26 cellular contexts compared by ENCODE assay signal in genomic region chr18:3675994-3676393, GRCh38.
"Had no signal": no experiment of that assay in that cellular context is flagged by ENCODE, and none has a peak within 500 bp of the region (broad histone marks: within the 10 kb centered on the region; RNA-seq: fewer than 3 reads in every experiment).

No MANE protein-coding gene starts in this region.

- H3K9me3 ChIP-seq: ascending aorta, colonic mucosa, gastroesophageal sphincter, ovary, right lobe of liver, transverse colon had no signal

- ATAC-seq: activated CD4-positive, alpha-beta T cell treated with anti-CD3 and anti-CD28 coated beads for 36 hours; gastroesophageal sphincter; left cardiac atrium; left ventricle myocardium superior; naive thymus-derived CD4-positive, alpha-beta T cell; right lobe of liver had no signal

- H3K27ac ChIP-seq: ascending aorta, cardiac muscle cell, colonic mucosa, gastroesophageal sphincter, hepatocyte, ovary, right lobe of liver, transverse colon had no signal

- H3K27me3 ChIP-seq: ascending aorta, cardiac muscle cell, colonic mucosa, hepatocyte, ovary, right lobe of liver, transverse colon had no signal

- H3K27me3 Mint-ChIP-seq: brain, progenitor cell of endocrine pancreas had no signal

- H3K36me3 Mint-ChIP-seq: activated naive CD4-positive, alpha-beta T cell treated with anti-CD3 and anti-CD28 coated beads, Interleukin-2, amount 10 ng/mL, durations not matched to agents 7 days and 5 days had no signal

- H3K4me1 ChIP-seq: ascending aorta, gastroesophageal sphincter, right lobe of liver had no signal

- H2AFZ ChIP-seq: hepatocyte had no signal

- H3K27ac Mint-ChIP-seq: activated CD4-positive, alpha-beta T cell treated with anti-CD3 and anti-CD28 coated beads for 36 hours; activated naive CD4-positive, alpha-beta T cell treated with anti-CD3 and anti-CD28 coated beads, Interleukin-2, amount 10 ng/mL, durations not matched to agents 7 days and 5 days; activated naive CD8-positive, alpha-beta T cell treated with anti-CD3 and anti-CD28 coated beads, Interleukin-2, amount 10 ng/mL, durations not matched to agents 7 days and 5 days; activated T-cell treated with anti-CD3 and anti-CD28 coated beads, Interleukin-2, amount 50 U/mL, for 24 hours; brain; naive thymus-derived CD4-positive, alpha-beta T cell; progenitor cell of endocrine pancreas had no signal

- H3K4me2 ChIP-seq: hepatocyte had no signal

- H3K4me1 Mint-ChIP-seq: activated CD4-positive, alpha-beta T cell treated with anti-CD3 and anti-CD28 coated beads for 36 hours; activated naive CD4-positive, alpha-beta T cell treated with anti-CD3 and anti-CD28 coated beads, Interleukin-2, amount 10 ng/mL, durations not matched to agents 7 days and 5 days; activated naive CD8-positive, alpha-beta T cell treated with anti-CD3 and anti-CD28 coated beads, Interleukin-2, amount 10 ng/mL, durations not matched to agents 7 days and 5 days; brain had no signal

- H3K4me3 Mint-ChIP-seq: activated CD4-positive, alpha-beta T cell treated with anti-CD3 and anti-CD28 coated beads for 36 hours; activated naive CD4-positive, alpha-beta T cell treated with anti-CD3 and anti-CD28 coated beads, Interleukin-2, amount 10 ng/mL, durations not matched to agents 7 days and 5 days; activated naive CD8-positive, alpha-beta T cell treated with anti-CD3 and anti-CD28 coated beads, Interleukin-2, amount 10 ng/mL, durations not matched to agents 7 days and 5 days; activated T-cell treated with anti-CD3 and anti-CD28 coated beads, Interleukin-2, amount 50 U/mL, for 24 hours; brain; naive thymus-derived CD4-positive, alpha-beta T cell had no signal

- H3K36me3 ChIP-seq: ascending aorta, cardiac muscle cell, colonic mucosa, gastroesophageal sphincter, ovary, right lobe of liver, transverse colon had no signal

- DNase-seq: activated CD4-positive, alpha-beta T cell treated with anti-CD3 and anti-CD28 coated beads for 36 hours; activated CD4-positive, alpha-beta T cell treated with anti-CD3 and anti-CD28 coated beads, Interleukin-2, amount 50 U/mL, for 48 hours; activated CD4-positive, CD25-positive, alpha-beta regulatory T cell; activated CD8-positive, alpha-beta memory T cell treated with anti-CD3 and anti-CD28 coated beads, Interleukin-2, amount 50 U/mL, for 4 hours; activated gamma-delta T cell; activated naive CD4-positive, alpha-beta T cell treated with anti-CD3 and anti-CD28 coated beads, Interleukin-2, amount 10 ng/mL, durations not matched to agents 7 days and 5 days; activated naive CD8-positive, alpha-beta T cell treated with anti-CD3 and anti-CD28 coated beads, Interleukin-2, amount 10 ng/mL, durations not matched to agents 7 days and 5 days; activated T-cell treated with anti-CD3 and anti-CD28 coated beads, Interleukin-2, amount 50 U/mL, for 24 hours; cerebellar nuclear complex; colonic mucosa; effector CD8-positive, alpha-beta T cell; left cardiac atrium; left ventricle myocardium superior; midbrain; naive thymus-derived CD4-positive, alpha-beta T cell; ovary; right lobe of liver; stimulated activated CD4-positive, alpha-beta T cell treated with anti-CD3 and anti-CD28 coated beads, Interleukin-2, amount 100 ng/mL, for 48 hours; stimulated activated naive CD4-positive, alpha-beta T cell treated with Interleukin-2 at 50 U/mL for 16 hours; transverse colon had no signal

- H3K79me2 ChIP-seq: hepatocyte had no signal

- H3K4me3 ChIP-seq: ascending aorta, cardiac muscle cell, colonic mucosa, gastroesophageal sphincter, hepatocyte, ovary, right lobe of liver, transverse colon had no signal

- H3K9me3 Mint-ChIP-seq: activated T-cell treated with anti-CD3 and anti-CD28 coated beads, Interleukin-2, amount 50 U/mL, for 24 hours had no signal
